In genomic region chr2:64626963-64627760, GRCh38 we compare ENCODE assay signal across 1 cellular context.
TF ChIP-seq lines count a peak whose summit lies in the region.

No MANE protein-coding gene starts in this region.

TF ChIP-seq in H1, 55 proteins besides CTCF, POLR2A, EP300 and RAD21:
- TF ChIP-seq ATF3 (IDR thresholded peaks at IDR 0.05; ENCODE audit: insufficient read depth, low read depth, low read length), result no peak
- 0 out of 2 replicates have a peak, but pooled peaks have one; percentile 28 for TF ChIP-seq YY1 (IDR thresholded peaks at IDR 0.05; ENCODE audit: low read depth, low read length)
TF ChIP-seq in H1: peak in this region for 1.
